In the genomic region with DNA sequence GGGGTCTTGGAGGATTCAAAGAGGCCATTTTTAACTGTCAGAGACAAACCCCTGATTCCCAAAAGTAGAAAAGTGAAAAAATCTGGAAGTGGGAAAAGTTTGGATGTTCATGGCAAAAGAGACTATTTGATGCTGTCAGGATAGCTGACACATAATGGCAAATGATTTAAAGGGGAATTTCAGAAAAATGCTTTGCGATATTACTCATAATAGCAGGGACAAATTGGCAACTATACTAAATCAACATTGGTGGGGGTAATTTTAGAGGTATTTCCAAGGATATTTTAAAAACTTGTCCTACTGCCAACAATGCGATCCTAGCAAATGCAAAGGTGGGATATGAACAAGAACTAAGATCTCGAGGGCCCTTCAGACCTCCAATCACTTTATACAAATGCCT, we compare ENCODE assay signal across 14 cellular contexts. TPM values are rescaled to one million over a fixed set of nuclear protein-coding genes. Genes with fewer than 3 reads are reported as not detected.
"Had no signal": no experiment of that assay in that cellular context is flagged by ENCODE, and none has a peak within 500 bp of the region (broad histone marks: within the 10 kb centered on the region; RNA-seq: fewer than 3 reads in every experiment).

No MANE protein-coding gene starts in this region.

- H3K27me3 ChIP-seq: esophagus muscularis mucosa had no signal

- H3K27ac ChIP-seq: cardiac muscle cell, esophagus muscularis mucosa, prostate gland, VCaP had no signal

- H3K4me2 ChIP-seq: smooth muscle cell had no signal

- FAIRE-seq: colon had no signal

- H3K36me3 ChIP-seq: cardiac muscle cell, esophagus muscularis mucosa, prostate gland had no signal

- H3K4me1 ChIP-seq: prostate gland had no signal

- H3K9me3 ChIP-seq: esophagus muscularis mucosa, prostate gland had no signal

- DNase-seq: activated CD4-positive, alpha-beta T cell treated with anti-CD3 and anti-CD28 coated beads for 1 hour; activated CD4-positive, alpha-beta T cell treated with anti-CD3 and anti-CD28 coated beads, Interleukin-2, amount 50 U/mL, for 4 hours; activated naive CD4-positive, alpha-beta T cell treated with Interleukin-2 at 50 U/mL for 16 hours; activated naive CD8-positive, alpha-beta T cell treated with anti-CD3 and anti-CD28 coated beads, Interleukin-2, amount 50 U/mL, for 24 hours; right cardiac atrium; stimulated activated naive CD8-positive, alpha-beta T cell treated with anti-CD3 and anti-CD28 coated beads, Interleukin-15, amount 100 ng/mL, for 72 hours had no signal

- H3K4me3 ChIP-seq: cardiac muscle cell, esophagus muscularis mucosa, prostate gland, smooth muscle cell had no signal

- ATAC-seq: activated naive CD8-positive, alpha-beta T cell treated with anti-CD3 and anti-CD28 coated beads, Interleukin-2, amount 50 U/mL, for 24 hours; activated T-helper 17 cell treated with anti-CD3 and anti-CD28 coated beads, Interleukin-2, amount 50 U/mL, for 72 hours; right cardiac atrium; stimulated activated naive CD8-positive, alpha-beta T cell treated with anti-CD3 and anti-CD28 coated beads, Interleukin-15, amount 100 ng/mL, for 72 hours had no signal

RNA-seq across cellular contexts. Expression of a gene that starts 31.2 kb away (rescaled TPM):
- polyA plus RNA-seq: cardiac muscle cell, right cardiac atrium, smooth muscle cell had no signal

RNA-seq across cellular contexts. Expression of a gene that starts 37.0 kb away (rescaled TPM):
- polyA plus RNA-seq: neural cell had no signal
